In genomic region chr6:1581120-1581991, GRCh38 we compare ENCODE assay signal across 20 cellular contexts. TPM values are rescaled to one million over a fixed set of nuclear protein-coding genes. Genes with fewer than 3 reads are reported as not detected.
DNase-seq lines count a peak whose midpoint lies in the region; TF ChIP-seq lines count a peak whose summit lies in the region.
"Had no signal": no experiment of that assay in that cellular context is flagged by ENCODE, and none has a peak within 500 bp of the region (broad histone marks: within the 10 kb centered on the region; RNA-seq: fewer than 3 reads in every experiment).

No MANE protein-coding gene starts in this region.

- DNase-seq in activated CD8-positive, alpha-beta memory T cell treated with anti-CD3 and anti-CD28 coated beads for 24 hours = peak; percentile 42
- DNase-seq in activated CD8-positive, alpha-beta memory T cell treated with anti-CD3 and anti-CD28 coated beads, Interleukin-2, amount 50 U/mL, for 48 hours = no peak
- DNase-seq in midbrain (lab: John Stamatoyannopoulos, UW) (peak; percentile 36), substantia nigra (lab: John Stamatoyannopoulos, UW) (peak in 14 of 49 donors; percentile 10 to 40 (median 27)), erythroblast (lab: John Stamatoyannopoulos, UW) (no peak), H4 (ENCODE audit: low spot score) (no peak), inferior parietal cortex (ENCODE audit: extremely low spot score) (no peak), occipital lobe (lab: John Stamatoyannopoulos, UW) (no peak)
- DNase-seq: COR-L47; DMS 273 treated with DMSO at 0.1 percent for 48 hours; DND-41; HCEC 1CT; MM.1S; NCI-H1092 treated with DMSO at 0.1 percent for 48 hours; NCI-H146; NCI-H2081; NCI-H2171 treated with DMSO at 0.1 percent for 48 hours; NK-92 treated with Interleukin-12 subunit alpha and Interleukin-12 subunit beta, amount 100 ng/mL, for 24 hours; Peyer's patch had no signal

- TF ChIP-seq POLR2A in erythroblast (IDR thresholded peaks at IDR 0.05; ENCODE audit: low read length) = no peak

- H3K27ac ChIP-seq in substantia nigra (ENCODE audit: low read depth, low read length, poor library complexity, severe bottlenecking) = peak overlapping the region; percentile 24
- H3K27ac ChIP-seq: 22Rv1, Peyer's patch had no signal

RNA-seq across cellular contexts. Expression of gene FOXC1, which starts 28.4 kb away (rescaled TPM):
- 4.8 and 4.9 TPM in 2 replicates for total RNA-seq in H4 (2014; rRNA removed; shearing (Covaris generic))
- 4.8 TPM for total RNA-seq in occipital lobe

Comparison
In these comparisons a context has a peak if more than half of its experiments do, and no peak if none do; other contexts are left out.
1. DNase-seq: peak in activated CD8-positive, alpha-beta memory T cell treated with anti-CD3 and anti-CD28 coated beads for 24 hours (single experiment) and midbrain (single experiment); none in activated CD8-positive, alpha-beta memory T cell treated with anti-CD3 and anti-CD28 coated beads, Interleukin-2, amount 50 U/mL, for 48 hours (single experiment), erythroblast (0 of 2), H4 (single experiment), inferior parietal cortex (single experiment) and occipital lobe (single experiment).